Comparison of ENCODE assay signal across 1 cellular context in the genomic region with DNA sequence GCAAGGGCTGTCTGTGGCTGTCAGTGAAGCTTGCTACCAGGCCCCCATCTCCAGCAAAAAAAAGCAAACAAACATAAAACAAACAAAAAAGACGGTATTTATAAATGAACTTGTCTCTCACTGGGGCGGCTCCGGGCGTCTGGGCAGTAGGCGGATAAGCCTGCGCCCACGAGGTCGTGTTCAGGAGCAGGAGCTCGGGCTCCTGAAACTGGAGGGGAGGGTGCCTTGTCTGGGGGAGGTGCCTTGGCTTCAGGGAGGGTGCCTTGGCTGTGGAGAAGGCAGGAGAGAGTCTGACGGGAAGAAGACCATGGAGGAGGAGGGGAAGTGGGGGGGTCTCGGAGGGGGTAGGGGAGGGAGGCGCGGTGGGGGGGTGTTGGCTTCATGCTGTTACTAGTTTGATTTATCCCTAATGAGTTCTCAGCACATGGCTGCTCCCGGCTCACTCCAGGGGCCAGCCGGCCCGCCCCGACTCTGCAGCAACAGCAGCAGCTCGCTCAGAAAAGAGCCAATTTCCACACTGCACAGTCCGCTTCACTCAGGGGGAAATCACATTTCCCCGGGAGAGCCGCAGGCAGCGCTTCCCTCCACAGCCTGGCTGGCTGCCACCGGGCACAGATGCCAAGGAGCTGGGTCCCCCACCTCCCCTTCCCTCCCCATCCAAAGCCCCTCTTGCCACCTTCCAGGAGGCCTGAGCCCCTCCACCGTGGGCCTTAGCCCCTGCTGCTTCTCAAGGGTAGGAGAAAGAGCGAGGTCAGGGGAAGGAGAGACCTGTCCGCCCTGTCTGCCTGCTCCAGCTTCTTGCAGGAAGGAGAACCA.
TF ChIP-seq lines count a peak whose summit lies in the region.

No MANE protein-coding gene starts in this region.

TF ChIP-seq in HepG2, 621 proteins besides CTCF, POLR2A, EP300 and RAD21 (continued from another document):
- TF ChIP-seq, protein P1, sequence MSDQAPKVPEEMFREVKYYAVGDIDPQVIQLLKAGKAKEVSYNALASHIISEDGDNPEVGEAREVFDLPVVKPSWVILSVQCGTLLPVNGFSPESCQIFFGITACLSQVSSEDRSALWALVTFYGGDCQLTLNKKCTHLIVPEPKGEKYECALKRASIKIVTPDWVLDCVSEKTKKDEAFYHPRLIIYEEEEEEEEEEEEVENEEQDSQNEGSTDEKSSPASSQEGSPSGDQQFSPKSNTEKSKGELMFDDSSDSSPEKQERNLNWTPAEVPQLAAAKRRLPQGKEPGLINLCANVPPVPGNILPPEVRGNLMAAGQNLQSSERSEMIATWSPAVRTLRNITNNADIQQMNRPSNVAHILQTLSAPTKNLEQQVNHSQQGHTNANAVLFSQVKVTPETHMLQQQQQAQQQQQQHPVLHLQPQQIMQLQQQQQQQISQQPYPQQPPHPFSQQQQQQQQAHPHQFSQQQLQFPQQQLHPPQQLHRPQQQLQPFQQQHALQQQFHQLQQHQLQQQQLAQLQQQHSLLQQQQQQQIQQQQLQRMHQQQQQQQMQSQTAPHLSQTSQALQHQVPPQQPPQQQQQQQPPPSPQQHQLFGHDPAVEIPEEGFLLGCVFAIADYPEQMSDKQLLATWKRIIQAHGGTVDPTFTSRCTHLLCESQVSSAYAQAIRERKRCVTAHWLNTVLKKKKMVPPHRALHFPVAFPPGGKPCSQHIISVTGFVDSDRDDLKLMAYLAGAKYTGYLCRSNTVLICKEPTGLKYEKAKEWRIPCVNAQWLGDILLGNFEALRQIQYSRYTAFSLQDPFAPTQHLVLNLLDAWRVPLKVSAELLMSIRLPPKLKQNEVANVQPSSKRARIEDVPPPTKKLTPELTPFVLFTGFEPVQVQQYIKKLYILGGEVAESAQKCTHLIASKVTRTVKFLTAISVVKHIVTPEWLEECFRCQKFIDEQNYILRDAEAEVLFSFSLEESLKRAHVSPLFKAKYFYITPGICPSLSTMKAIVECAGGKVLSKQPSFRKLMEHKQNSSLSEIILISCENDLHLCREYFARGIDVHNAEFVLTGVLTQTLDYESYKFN (CRISPR knock-in tag; conservative IDR thresholded peaks at IDR 0.05) = peak; percentile 37; the same call in 1 of the 2 replicates
- 0 out of 2 replicates have a peak, but pooled peaks have one; percentile 28 for TF ChIP-seq KLF6 (CRISPR knock-in tag; IDR thresholded peaks at IDR 0.05)
